Comparison of ENCODE assay signal across 1 cellular context in the genomic region with DNA sequence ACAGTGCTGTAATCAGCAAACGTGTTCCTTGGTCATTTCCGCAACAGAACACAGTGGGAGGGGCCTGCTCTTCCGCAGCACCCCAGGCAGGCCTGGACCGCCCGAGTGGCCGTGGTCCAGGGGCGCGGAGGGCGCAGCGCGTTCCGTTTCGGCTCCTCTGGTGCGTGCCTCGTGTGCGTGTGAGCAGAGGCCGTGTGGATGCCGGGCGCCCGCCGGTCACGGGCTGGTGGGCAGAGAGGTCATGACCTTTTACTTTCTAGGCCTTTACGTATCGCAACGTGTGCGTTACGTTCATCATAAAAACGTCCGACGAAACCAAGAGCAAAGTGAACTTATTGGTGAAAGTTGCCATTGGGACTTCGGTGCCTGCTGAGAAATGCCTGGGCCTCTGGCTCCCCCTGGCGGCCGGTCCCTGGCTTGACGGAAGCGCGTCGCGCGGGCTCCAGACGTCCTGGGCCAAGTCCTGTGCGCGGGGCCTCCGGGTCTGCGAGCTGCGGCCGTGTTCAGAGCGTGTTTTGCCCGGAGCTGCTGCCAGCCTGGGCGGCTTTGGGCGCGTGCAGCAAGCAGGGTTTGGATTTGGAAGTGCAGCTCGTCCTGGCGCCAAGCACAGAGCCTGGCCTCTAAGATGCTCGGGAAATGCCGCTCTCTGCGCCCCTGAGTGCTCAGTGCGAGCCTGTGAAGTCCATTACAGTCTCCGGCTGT.
TF ChIP-seq lines count a peak whose summit lies in the region.

No MANE protein-coding gene starts in this region.

TF ChIP-seq in HepG2, 621 proteins besides CTCF, POLR2A, EP300 and RAD21 (continued from another document):
- TF ChIP-seq, protein P1, sequence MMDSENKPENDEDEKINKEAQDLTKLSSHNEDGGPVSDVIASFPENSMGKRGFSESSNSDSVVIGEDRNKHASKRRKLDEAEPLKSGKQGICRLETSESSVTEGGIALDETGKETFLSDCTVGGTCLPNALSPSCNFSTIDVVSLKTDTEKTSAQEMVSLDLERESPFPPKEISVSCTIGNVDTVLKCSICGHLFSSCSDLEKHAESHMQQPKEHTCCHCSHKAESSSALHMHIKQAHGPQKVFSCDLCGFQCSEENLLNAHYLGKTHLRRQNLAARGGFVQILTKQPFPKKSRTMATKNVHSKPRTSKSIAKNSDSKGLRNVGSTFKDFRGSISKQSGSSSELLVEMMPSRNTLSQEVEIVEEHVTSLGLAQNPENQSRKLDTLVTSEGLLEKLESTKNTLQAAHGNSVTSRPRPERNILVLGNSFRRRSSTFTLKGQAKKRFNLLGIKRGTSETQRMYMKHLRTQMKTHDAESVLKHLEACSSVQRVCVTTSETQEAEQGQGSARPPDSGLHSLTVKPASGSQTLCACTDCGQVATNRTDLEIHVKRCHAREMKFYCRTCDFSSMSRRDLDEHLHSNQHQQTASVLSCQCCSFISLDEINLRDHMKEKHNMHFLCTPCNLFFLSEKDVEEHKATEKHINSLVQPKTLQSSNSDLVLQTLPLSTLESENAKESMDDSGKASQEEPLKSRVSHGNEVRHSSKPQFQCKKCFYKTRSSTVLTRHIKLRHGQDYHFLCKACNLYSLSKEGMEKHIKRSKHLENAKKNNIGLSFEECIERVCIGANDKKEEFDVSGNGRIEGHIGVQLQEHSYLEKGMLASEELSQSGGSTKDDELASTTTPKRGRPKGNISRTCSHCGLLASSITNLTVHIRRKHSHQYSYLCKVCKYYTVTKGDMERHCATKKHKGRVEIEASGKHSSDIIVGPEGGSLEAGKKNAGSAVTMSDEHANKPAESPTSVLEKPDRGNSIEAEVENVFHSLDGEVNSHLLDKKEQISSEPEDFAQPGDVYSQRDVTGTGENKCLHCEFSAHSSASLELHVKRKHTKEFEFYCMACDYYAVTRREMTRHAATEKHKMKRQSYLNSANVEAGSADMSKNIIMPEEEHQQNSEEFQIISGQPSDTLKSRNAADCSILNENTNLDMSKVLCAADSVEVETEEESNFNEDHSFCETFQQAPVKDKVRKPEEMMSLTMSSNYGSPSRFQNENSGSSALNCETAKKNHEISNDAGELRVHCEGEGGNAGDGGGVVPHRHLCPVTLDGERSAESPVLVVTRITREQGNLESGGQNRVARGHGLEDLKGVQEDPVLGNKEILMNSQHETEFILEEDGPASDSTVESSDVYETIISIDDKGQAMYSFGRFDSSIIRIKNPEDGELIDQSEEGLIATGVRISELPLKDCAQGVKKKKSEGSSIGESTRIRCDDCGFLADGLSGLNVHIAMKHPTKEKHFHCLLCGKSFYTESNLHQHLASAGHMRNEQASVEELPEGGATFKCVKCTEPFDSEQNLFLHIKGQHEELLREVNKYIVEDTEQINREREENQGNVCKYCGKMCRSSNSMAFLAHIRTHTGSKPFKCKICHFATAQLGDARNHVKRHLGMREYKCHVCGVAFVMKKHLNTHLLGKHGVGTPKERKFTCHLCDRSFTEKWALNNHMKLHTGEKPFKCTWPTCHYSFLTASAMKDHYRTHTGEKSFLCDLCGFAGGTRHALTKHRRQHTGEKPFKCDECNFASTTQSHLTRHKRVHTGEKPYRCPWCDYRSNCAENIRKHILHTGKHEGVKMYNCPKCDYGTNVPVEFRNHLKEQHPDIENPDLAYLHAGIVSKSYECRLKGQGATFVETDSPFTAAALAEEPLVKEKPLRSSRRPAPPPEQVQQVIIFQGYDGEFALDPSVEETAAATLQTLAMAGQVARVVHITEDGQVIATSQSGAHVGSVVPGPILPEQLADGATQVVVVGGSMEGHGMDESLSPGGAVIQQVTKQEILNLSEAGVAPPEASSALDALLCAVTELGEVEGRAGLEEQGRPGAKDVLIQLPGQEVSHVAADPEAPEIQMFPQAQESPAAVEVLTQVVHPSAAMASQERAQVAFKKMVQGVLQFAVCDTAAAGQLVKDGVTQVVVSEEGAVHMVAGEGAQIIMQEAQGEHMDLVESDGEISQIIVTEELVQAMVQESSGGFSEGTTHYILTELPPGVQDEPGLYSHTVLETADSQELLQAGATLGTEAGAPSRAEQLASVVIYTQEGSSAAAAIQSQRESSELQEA (CRISPR knock-in tag; IDR thresholded peaks at IDR 0.05; ENCODE audit: not compliant biosample characterization) = no peak
- TF ChIP-seq NCOA1 (CRISPR knock-in tag; IDR thresholded peaks at IDR 0.05) (no peak), EEA1 (CRISPR knock-in tag; IDR thresholded peaks at IDR 0.05; ENCODE audit: borderline replicate concordance) (no peak), ZNF782 (CRISPR knock-in tag; IDR thresholded peaks at IDR 0.05; ENCODE audit: borderline replicate concordance) (0 out of 2 replicates have a peak, but pooled peaks have one; percentile 53), ZNF720 (CRISPR knock-in tag; IDR thresholded peaks at IDR 0.05) (no peak), AGO2 (optimal IDR thresholded peaks at IDR 0.05; ENCODE audit: low read depth, low read length) (peak; percentile 57), JDP2 (CRISPR knock-in tag; IDR thresholded peaks at IDR 0.05; ENCODE audit: borderline replicate concordance) (no peak), NR2F6 (IDR thresholded peaks at IDR 0.05) (no peak), NR2F6 (CRISPR knock-in tag; IDR thresholded peaks at IDR 0.05) (0 out of 2 replicates have a peak, but pooled peaks have one; percentile 43), ZSCAN25 (CRISPR knock-in tag; IDR thresholded peaks at IDR 0.05) (peak; percentile 62; the same call in 1 of the 2 replicates), PRPF4 (IDR thresholded peaks at IDR 0.05; ENCODE audit: low read depth, low read length, poor library complexity, severe bottlenecking) (no peak), TCF7 (IDR thresholded peaks at IDR 0.05; ENCODE audit: low read depth) (no peak), NCOA5 (CRISPR knock-in tag; IDR thresholded peaks at IDR 0.05) (no peak), ARNTL (CRISPR knock-in tag; IDR thresholded peaks at IDR 0.05) (peak; percentile 68; the same call in 1 of the 2 replicates), ZNF616 (CRISPR knock-in tag; IDR thresholded peaks at IDR 0.05; ENCODE audit: low read depth) (no peak), PHB2 (IDR thresholded peaks at IDR 0.05; ENCODE audit: partially characterized antibody) (no peak), ZFP1 (CRISPR knock-in tag; IDR thresholded peaks at IDR 0.05) (no peak), ZNF124 (CRISPR knock-in tag; IDR thresholded peaks at IDR 0.05) (no peak), ADNP (CRISPR knock-in tag; IDR thresholded peaks at IDR 0.05) (no peak), ZNF235 (CRISPR knock-in tag; IDR thresholded peaks at IDR 0.05; ENCODE audit: borderline replicate concordance) (no peak), MED13 (CRISPR knock-in tag; IDR thresholded peaks at IDR 0.05) (no peak)
- TF ChIP-seq, protein P2, sequence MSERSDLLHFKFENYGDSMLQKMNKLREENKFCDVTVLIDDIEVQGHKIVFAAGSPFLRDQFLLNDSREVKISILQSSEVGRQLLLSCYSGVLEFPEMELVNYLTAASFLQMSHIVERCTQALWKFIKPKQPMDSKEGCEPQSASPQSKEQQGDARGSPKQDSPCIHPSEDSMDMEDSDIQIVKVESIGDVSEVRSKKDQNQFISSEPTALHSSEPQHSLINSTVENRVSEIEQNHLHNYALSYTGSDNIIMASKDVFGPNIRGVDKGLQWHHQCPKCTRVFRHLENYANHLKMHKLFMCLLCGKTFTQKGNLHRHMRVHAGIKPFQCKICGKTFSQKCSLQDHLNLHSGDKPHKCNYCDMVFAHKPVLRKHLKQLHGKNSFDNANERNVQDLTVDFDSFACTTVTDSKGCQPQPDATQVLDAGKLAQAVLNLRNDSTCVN (CRISPR knock-in tag; IDR thresholded peaks at IDR 0.05; ENCODE audit: borderline replicate concordance) = no peak; the same call in 1 of the 2 replicates
- TF ChIP-seq, protein P3, sequence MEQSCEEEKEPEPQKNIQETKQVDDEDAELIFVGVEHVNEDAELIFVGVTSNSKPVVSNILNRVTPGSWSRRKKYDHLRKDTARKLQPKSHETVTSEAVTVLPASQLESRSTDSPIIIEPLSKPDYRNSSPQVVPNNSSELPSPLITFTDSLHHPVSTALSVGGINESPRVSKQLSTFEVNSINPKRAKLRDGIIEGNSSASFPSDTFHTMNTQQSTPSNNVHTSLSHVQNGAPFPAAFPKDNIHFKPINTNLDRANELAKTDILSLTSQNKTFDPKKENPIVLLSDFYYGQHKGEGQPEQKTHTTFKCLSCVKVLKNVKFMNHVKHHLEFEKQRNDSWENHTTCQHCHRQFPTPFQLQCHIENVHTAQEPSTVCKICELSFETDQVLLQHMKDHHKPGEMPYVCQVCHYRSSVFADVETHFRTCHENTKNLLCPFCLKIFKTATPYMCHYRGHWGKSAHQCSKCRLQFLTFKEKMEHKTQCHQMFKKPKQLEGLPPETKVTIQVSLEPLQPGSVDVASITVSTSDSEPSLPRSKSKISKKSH (CRISPR knock-in tag; IDR thresholded peaks at IDR 0.05; ENCODE audit: borderline replicate concordance) = no peak
- TF ChIP-seq, protein P4, sequence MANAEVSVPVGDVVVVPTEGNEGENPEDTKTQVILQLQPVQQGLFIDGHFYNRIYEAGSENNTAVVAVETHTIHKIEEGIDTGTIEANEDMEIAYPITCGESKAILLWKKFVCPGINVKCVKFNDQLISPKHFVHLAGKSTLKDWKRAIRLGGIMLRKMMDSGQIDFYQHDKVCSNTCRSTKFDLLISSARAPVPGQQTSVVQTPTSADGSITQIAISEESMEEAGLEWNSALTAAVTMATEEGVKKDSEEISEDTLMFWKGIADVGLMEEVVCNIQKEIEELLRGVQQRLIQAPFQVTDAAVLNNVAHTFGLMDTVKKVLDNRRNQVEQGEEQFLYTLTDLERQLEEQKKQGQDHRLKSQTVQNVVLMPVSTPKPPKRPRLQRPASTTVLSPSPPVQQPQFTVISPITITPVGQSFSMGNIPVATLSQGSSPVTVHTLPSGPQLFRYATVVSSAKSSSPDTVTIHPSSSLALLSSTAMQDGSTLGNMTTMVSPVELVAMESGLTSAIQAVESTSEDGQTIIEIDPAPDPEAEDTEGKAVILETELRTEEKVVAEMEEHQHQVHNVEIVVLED (CRISPR knock-in tag; IDR thresholded peaks at IDR 0.05; ENCODE audit: borderline replicate concordance) = no peak; the same call in 1 of the 2 replicates
- TF ChIP-seq, protein P5, sequence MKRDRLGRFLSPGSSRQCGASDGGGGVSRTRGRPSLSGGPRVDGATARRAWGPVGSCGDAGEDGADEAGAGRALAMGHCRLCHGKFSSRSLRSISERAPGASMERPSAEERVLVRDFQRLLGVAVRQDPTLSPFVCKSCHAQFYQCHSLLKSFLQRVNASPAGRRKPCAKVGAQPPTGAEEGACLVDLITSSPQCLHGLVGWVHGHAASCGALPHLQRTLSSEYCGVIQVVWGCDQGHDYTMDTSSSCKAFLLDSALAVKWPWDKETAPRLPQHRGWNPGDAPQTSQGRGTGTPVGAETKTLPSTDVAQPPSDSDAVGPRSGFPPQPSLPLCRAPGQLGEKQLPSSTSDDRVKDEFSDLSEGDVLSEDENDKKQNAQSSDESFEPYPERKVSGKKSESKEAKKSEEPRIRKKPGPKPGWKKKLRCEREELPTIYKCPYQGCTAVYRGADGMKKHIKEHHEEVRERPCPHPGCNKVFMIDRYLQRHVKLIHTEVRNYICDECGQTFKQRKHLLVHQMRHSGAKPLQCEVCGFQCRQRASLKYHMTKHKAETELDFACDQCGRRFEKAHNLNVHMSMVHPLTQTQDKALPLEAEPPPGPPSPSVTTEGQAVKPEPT (CRISPR knock-in tag; IDR thresholded peaks at IDR 0.05; ENCODE audit: low read depth) = 0 out of 2 replicates have a peak, but pooled peaks have one; percentile 60
- TF ChIP-seq, protein P6, sequence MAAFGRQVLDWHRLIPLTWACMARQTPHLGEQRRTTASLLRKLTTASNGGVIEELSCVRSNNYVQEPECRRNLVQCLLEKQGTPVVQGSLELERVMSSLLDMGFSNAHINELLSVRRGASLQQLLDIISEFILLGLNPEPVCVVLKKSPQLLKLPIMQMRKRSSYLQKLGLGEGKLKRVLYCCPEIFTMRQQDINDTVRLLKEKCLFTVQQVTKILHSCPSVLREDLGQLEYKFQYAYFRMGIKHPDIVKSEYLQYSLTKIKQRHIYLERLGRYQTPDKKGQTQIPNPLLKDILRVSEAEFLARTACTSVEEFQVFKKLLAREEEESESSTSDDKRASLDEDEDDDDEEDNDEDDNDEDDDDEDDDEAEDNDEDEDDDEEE (CRISPR knock-in tag; IDR thresholded peaks at IDR 0.05) = no peak
